13 cellular contexts compared by ENCODE assay signal in genomic region chr5:159805021-159805420, GRCh38.
DNase-seq lines count a peak whose midpoint lies in the region; ATAC-seq, FAIRE-seq and TF ChIP-seq lines count a peak whose summit lies in the region.
"Had no signal": no experiment of that assay in that cellular context is flagged by ENCODE, and none has a peak within 500 bp of the region (broad histone marks: within the 10 kb centered on the region; RNA-seq: fewer than 3 reads in every experiment).

No MANE protein-coding gene starts in this region.

- no peaks in the 10 kb centered on the region for H3K36me3 Mint-ChIP-seq in stimulated activated memory B cell treated with anti-CD40 and anti-IgM and Interleukin-4, amounts not matched to agents 10 μg/mL and 1 μg/mL and 100 μg/mL, for 72 hours

- no peaks in the 10 kb centered on the region for H3K36me3 ChIP-seq in kidney (ENCODE audit: control insufficient read depth in 1 of 2, insufficient read depth in 2 of 2, low read length in 2 of 2)

- DNase-seq in GM03348 (ENCODE audit: low spot score) (peak; percentile 65), SIG-M5 (lab: John Stamatoyannopoulos, UW) (peak; percentile 64), head of caudate nucleus (peak in 25 of 42 donors; percentile 10 to 52 (median 28)), kidney (no peak)
- no peak for DNase-seq in stimulated activated CD4-positive, alpha-beta T cell treated with anti-CD3 and anti-CD28 coated beads, Interleukin-1b, Interleukin-23, amount 100 ng/mL, for 48 hours
- DNase-seq: activated naive CD4-positive, alpha-beta T cell; NCI-H1048; stimulated activated naive CD8-positive, alpha-beta T cell treated with anti-CD3 and anti-CD28 coated beads, Interleukin-15, amount 100 ng/mL, for 72 hours had no signal

- TF ChIP-seq CTCF in kidney (IDR thresholded peaks at IDR 0.05; ENCODE audit: borderline replicate concordance, extremely low read depth, insufficient read depth), result no peak

- H3K4me1 Mint-ChIP-seq in stimulated activated memory B cell treated with anti-CD40 and anti-IgM and Interleukin-4, amounts not matched to agents 10 μg/mL and 1 μg/mL and 100 μg/mL, for 72 hours, result peaks cover 16% of the 10 kb centered on the region
- H3K4me1 Mint-ChIP-seq: stimulated activated naive CD8-positive, alpha-beta T cell treated with anti-CD3 and anti-CD28 coated beads, Interleukin-15, amount 100 ng/mL, for 72 hours had no signal

- H3K9me3 Mint-ChIP-seq in stimulated activated memory B cell treated with anti-CD40 and anti-IgM and Interleukin-4, amounts not matched to agents 10 μg/mL and 1 μg/mL and 100 μg/mL, for 72 hours, result peaks cover 3% of the 10 kb centered on the region

- no peak overlapping the region for H3K27ac ChIP-seq in kidney (ENCODE audit: low read depth in 2 of 2, low read length in 2 of 2)
- H3K27ac ChIP-seq: epithelial cell of prostate had no signal

- no peak overlapping the region for H3K27ac Mint-ChIP-seq in stimulated activated memory B cell treated with anti-CD40 and anti-IgM and Interleukin-4, amounts not matched to agents 10 μg/mL and 1 μg/mL and 100 μg/mL, for 72 hours
- H3K27ac Mint-ChIP-seq: stimulated activated naive CD8-positive, alpha-beta T cell treated with anti-CD3 and anti-CD28 coated beads, Interleukin-15, amount 100 ng/mL, for 72 hours had no signal

- peak; percentile 81 for ATAC-seq in stimulated activated memory B cell treated with anti-CD40 and anti-IgM and Interleukin-4, amounts not matched to agents 10 μg/mL and 1 μg/mL and 100 μg/mL, for 72 hours
- ATAC-seq in HG03039 (IDR thresholded peaks at IDR 0.05; ENCODE audit: unreplicated experiment) (no peak), GM18867 (IDR thresholded peaks at IDR 0.05; ENCODE audit: unreplicated experiment) (no peak)
- ATAC-seq: mucosa of descending colon; stimulated activated naive CD8-positive, alpha-beta T cell treated with anti-CD3 and anti-CD28 coated beads, Interleukin-15, amount 100 ng/mL, for 72 hours had no signal

- H3K4me1 ChIP-seq in kidney (ENCODE audit: control insufficient read depth in 1 of 2, insufficient read depth in 1 of 2, low read depth in 1 of 2, low read length in 2 of 2), result no peaks in the 10 kb centered on the region

- no peak overlapping the region for H3K9ac ChIP-seq in kidney (ENCODE audit: low read length in 2 of 2)

- no peak overlapping the region for H3K4me3 Mint-ChIP-seq in stimulated activated memory B cell treated with anti-CD40 and anti-IgM and Interleukin-4, amounts not matched to agents 10 μg/mL and 1 μg/mL and 100 μg/mL, for 72 hours
- H3K4me3 Mint-ChIP-seq: stimulated activated naive CD8-positive, alpha-beta T cell treated with anti-CD3 and anti-CD28 coated beads, Interleukin-15, amount 100 ng/mL, for 72 hours had no signal

- no peak overlapping the region for H3K4me3 ChIP-seq in kidney (ENCODE audit: low read length in 2 of 2)
- H3K4me3 ChIP-seq: mucosa of descending colon had no signal

- intact Hi-C loops in head of caudate nucleus (cut with DNase I), result no loop called here
- intact Hi-C loops in kidney (cut with DNase I), result no loop called here

- H3K9me3 ChIP-seq in kidney (ENCODE audit: control insufficient read depth in 1 of 2, low read length in 2 of 2), result peaks cover 0 to 5% of the 10 kb centered on the region in 2 donors
- H3K9me3 ChIP-seq: mucosa of descending colon had no signal

- FAIRE-seq in kidney (lab: Jason Lieb, UNC), result no peak

- peaks cover 13% of the 10 kb centered on the region for H3K27me3 Mint-ChIP-seq in stimulated activated memory B cell treated with anti-CD40 and anti-IgM and Interleukin-4, amounts not matched to agents 10 μg/mL and 1 μg/mL and 100 μg/mL, for 72 hours

Comparison
In these comparisons a context has a peak if more than half of its experiments do, and no peak if none do; other contexts are left out.
1. DNase-seq: peak in GM03348 (single experiment), SIG-M5 (single experiment) and head of caudate nucleus (25 of 42); none in stimulated activated CD4-positive, alpha-beta T cell treated with anti-CD3 and anti-CD28 coated beads, Interleukin-1b, Interleukin-23, amount 100 ng/mL, for 48 hours (single experiment) and kidney (single experiment).